Comparison of ENCODE assay signal across 8 cellular contexts in genomic region chr16:66728117-66728787, GRCh38. TPM values are rescaled to one million over a fixed set of nuclear protein-coding genes. Genes with fewer than 3 reads are reported as not detected.
DNase-seq lines count a peak whose midpoint lies in the region; ATAC-seq, FAIRE-seq and TF ChIP-seq lines count a peak whose summit lies in the region.

No MANE protein-coding gene starts in this region.

- peak; percentile 92 for FAIRE-seq in pancreas (lab: Jason Lieb, UNC)

- H3K36me3 Mint-ChIP-seq in WTC11, result peaks cover 82% of the 10 kb centered on the region

- no peak overlapping the region for H3K4me3 Mint-ChIP-seq in WTC11

- WGBS in pancreas, 2 donors, result 32% methylated on average over 3 of the region's 3 CpGs

- H3K4me3 ChIP-seq in pancreas, result no peak overlapping the region

- peak; percentile 83 to 88 for DNase-seq in AML-193 (lab: John Stamatoyannopoulos, UW)
- peak; percentile 45 to 52 for DNase-seq in NCI-H2081 (lab: John Stamatoyannopoulos, UW)
- no peak for DNase-seq in WTC11 (ENCODE audit: low spot score)
- no peak for DNase-seq in foreskin keratinocyte
- peak in 3 of 6 donors; percentile 23 to 41 (median 26) for DNase-seq in pancreas

- POLR2A ChIA-PET in WTC11 (lab: Charles Lee), result no interaction called here

- peak overlapping the region; percentile 97 for H3K27ac Mint-ChIP-seq in WTC11

- peaks cover 10 to 70% (median 33%) of the 10 kb centered on the region in 3 donors for H3K36me3 ChIP-seq in pancreas

- H3K27ac ChIP-seq in foreskin keratinocyte (no peak overlapping the region), pancreas (no peak overlapping the region)

- no peaks in the 10 kb centered on the region for H3K9me3 Mint-ChIP-seq in WTC11

- H3K4me1 ChIP-seq in foreskin keratinocyte (no peaks in the 10 kb centered on the region), pancreas (no peaks in the 10 kb centered on the region)

- ATAC-seq in GM18867 (IDR thresholded peaks at IDR 0.05; ENCODE audit: unreplicated experiment), result peak; percentile 47
- peak; percentile 58 for ATAC-seq in WTC11
- ATAC-seq in foreskin keratinocyte, result peak; percentile 60
- peak; percentile 83 to 95 (median 91) for ATAC-seq in pancreas
- no peak for ATAC-seq in GM19463 (IDR thresholded peaks at IDR 0.05; ENCODE audit: unreplicated experiment)
- ATAC-seq in HG03196 (IDR thresholded peaks at IDR 0.05; ENCODE audit: unreplicated experiment), result no peak

- no peaks in the 10 kb centered on the region for H3K27me3 Mint-ChIP-seq in WTC11 (ENCODE audit: low read depth)

- intact Hi-C loops in pancreas (cut with DNase I), result loop anchor here in 1 of 3 donors (5.0 kb wide), 1 partner anchor 144 kb away; no protein-coding TSS in a partner anchor

- H3K27me3 ChIP-seq in foreskin keratinocyte (no peaks in the 10 kb centered on the region), pancreas (no peaks in the 10 kb centered on the region)

- TF ChIP-seq CTCF in WTC11 (IDR thresholded peaks at IDR 0.05) (peak; percentile 19; the same call in 1 of the 2 replicates), foreskin keratinocyte (conservative IDR thresholded peaks at IDR 0.05) (peak; percentile 74), pancreas (IDR thresholded peaks at IDR 0.05) (peak in 3 of 4 donors; percentile 59 to 69 (median 60))

- CTCF ChIA-PET in WTC11 (lab: Charles Lee), result interaction anchor here (0.6 to 3.5 kb wide), 9 partner anchors 9 to 321 kb away, joined by 3 to 30 read pairs (median 4); no protein-coding TSS in a partner anchor

- peaks cover 36% of the 10 kb centered on the region for H3K4me1 Mint-ChIP-seq in WTC11

- no peaks in the 10 kb centered on the region for H3K9me3 ChIP-seq in pancreas

TF ChIP-seq in WTC11, 78 proteins besides CTCF, POLR2A, EP300 and RAD21:
- no peak for TF ChIP-seq GABPB1 (CRISPR knock-in tag; IDR thresholded peaks at IDR 0.05)
- no peak for TF ChIP-seq CREM (CRISPR knock-in tag; IDR thresholded peaks at IDR 0.05)
- no peak for TF ChIP-seq TP53 (CRISPR knock-in tag; IDR thresholded peaks at IDR 0.05)
- no peak for TF ChIP-seq SOX15 (CRISPR knock-in tag; IDR thresholded peaks at IDR 0.05)
- no peak for TF ChIP-seq ZNF263 (CRISPR knock-in tag; IDR thresholded peaks at IDR 0.05; ENCODE audit: low read depth)
- TF ChIP-seq E2F5 (CRISPR knock-in tag; IDR thresholded peaks at IDR 0.05), result no peak
- no peak for TF ChIP-seq AFF4 (CRISPR knock-in tag; IDR thresholded peaks at IDR 0.05; ENCODE audit: borderline replicate concordance)
- no peak for TF ChIP-seq GTF2I (CRISPR knock-in tag; conservative IDR thresholded peaks at IDR 0.05)
- no peak for TF ChIP-seq STAT6 (CRISPR knock-in tag; conservative IDR thresholded peaks at IDR 0.05; ENCODE audit: low read depth)
- TF ChIP-seq ZBTB21 (CRISPR knock-in tag; IDR thresholded peaks at IDR 0.05; ENCODE audit: borderline replicate concordance), result no peak
- no peak for TF ChIP-seq IRF1 (CRISPR knock-in tag; IDR thresholded peaks at IDR 0.05)
- TF ChIP-seq CBFB (CRISPR knock-in tag; IDR thresholded peaks at IDR 0.05; ENCODE audit: low read depth), result no peak
- no peak for TF ChIP-seq ZNF219 (CRISPR knock-in tag; IDR thresholded peaks at IDR 0.05; ENCODE audit: borderline replicate concordance)
- no peak for TF ChIP-seq ERG (CRISPR knock-in tag; IDR thresholded peaks at IDR 0.05)

RNA-seq across cellular contexts. Expression of gene DYNC1LI2, which starts 23.2 kb away (rescaled TPM):
- total RNA-seq in WTC11 (2021) (82.7 to 89.8 TPM (median 89.7 TPM) in 3 replicates), foreskin keratinocyte (61.7 and 69.7 TPM in 2 replicates), pancreas (10 to 100 TPM; 53.0 to 83.0 (median 68.1) TPM)
- polyA plus RNA-seq in foreskin keratinocyte (18.1 and 19.5 TPM in 2 replicates), pancreas (10 to 100 TPM; 44.4 to 57.7 TPM)

RNA-seq across cellular contexts. Expression of gene CMTM4, which starts 31.7 kb away (rescaled TPM):
- total RNA-seq in WTC11 (2021), result 56.2 to 60.6 TPM (median 58.5 TPM) in 3 replicates
- total RNA-seq in foreskin keratinocyte, result 18.8 and 20.3 TPM in 2 replicates
- 5.4 and 6.6 TPM in 2 replicates for polyA plus RNA-seq in foreskin keratinocyte
- 10 to 100 TPM; 31.7 to 43.5 (median 38.8) TPM for total RNA-seq in pancreas
- polyA plus RNA-seq in pancreas, result 10 to 100 TPM; 14.9 to 18.4 TPM

Comparison
In these comparisons a context has a peak if more than half of its experiments do, and no peak if none do; other contexts are left out.
1. DNase-seq: peak in AML-193 (2 of 2) and NCI-H2081 (2 of 2); none in WTC11 (single experiment) and foreskin keratinocyte (0 of 2).
2. ATAC-seq: peak in GM18867 (single experiment), WTC11 (single experiment), foreskin keratinocyte (single experiment) and pancreas (4 of 4); none in GM19463 (single experiment) and HG03196 (single experiment).
3. CTCF ChIP-seq: peak in every context shown above with its lines; median percentile 74 in foreskin keratinocyte; 60 in pancreas; 19 in WTC11.